1 cellular context compared by ENCODE assay signal in genomic region chr1:19315378-19316206, GRCh38.
A peak's percentile ranks its signal among the peaks of the same experiment; 100 is the strongest.
TF ChIP-seq lines count a peak whose summit lies in the region.

No MANE protein-coding gene starts in this region.

TF ChIP-seq in GM12878, 131 proteins besides CTCF, POLR2A, EP300 and RAD21 (continues in another document):
- peak; percentile 44 for TF ChIP-seq SKIL (IDR thresholded peaks at IDR 0.05; ENCODE audit: low read depth, poor library complexity, severe bottlenecking)
- TF ChIP-seq IRF3 (IDR thresholded peaks at IDR 0.05) = no peak
- peak; percentile 77 for TF ChIP-seq BCL11A (IDR thresholded peaks at IDR 0.05; ENCODE audit: low read depth, low read length)
- 0 out of 2 replicates have a peak, but pooled peaks have one; percentile 21 for TF ChIP-seq NKRF (conservative IDR thresholded peaks at IDR 0.05)
- peak; percentile 98 for TF ChIP-seq RUNX3 (IDR thresholded peaks at IDR 0.05; ENCODE audit: low read length)
- no peak for TF ChIP-seq RAD51 (IDR thresholded peaks at IDR 0.05)
- no peak for TF ChIP-seq ATF3 (IDR thresholded peaks at IDR 0.05; ENCODE audit: borderline replicate concordance, extremely low read depth, low read depth, low read length)
- TF ChIP-seq CBX5 (IDR thresholded peaks at IDR 0.05; ENCODE audit: low read depth) = 0 out of 2 replicates have a peak, but pooled peaks have one; percentile 21
- TF ChIP-seq PKNOX1 (IDR thresholded peaks at IDR 0.05) = 0 out of 2 replicates have a peak, but pooled peaks have one; percentile 13
- peak; percentile 97 for TF ChIP-seq SPI1 (IDR thresholded peaks at IDR 0.05; ENCODE audit: borderline replicate concordance, insufficient read depth, low read depth, low read length)
- TF ChIP-seq POLR2AphosphoS5 (IDR thresholded peaks at IDR 0.05; ENCODE audit: low read length) = no peak
- peak; percentile 58 for TF ChIP-seq PBX3 (IDR thresholded peaks at IDR 0.05; ENCODE audit: insufficient replicate concordance, low read depth, low read length)
- no peak for TF ChIP-seq ZSCAN29 (IDR thresholded peaks at IDR 0.05)
- peak; percentile 92 to 93 for TF ChIP-seq IKZF2 (IDR thresholded peaks at IDR 0.05)
- peak; percentile 80 for TF ChIP-seq DPF2 (IDR thresholded peaks at IDR 0.05)
- TF ChIP-seq SRF (IDR thresholded peaks at IDR 0.05; ENCODE audit: low read depth in 2 of 2, low read length in 2 of 2) = peak in 1 of 2 experiments; percentile 63; a peak in 2 of 4 replicates
- TF ChIP-seq MLLT1 (IDR thresholded peaks at IDR 0.05) = 0 out of 2 replicates have a peak, but pooled peaks have one; percentile 21
- TF ChIP-seq ZNF207 (IDR thresholded peaks at IDR 0.05; ENCODE audit: borderline replicate concordance) = no peak
- TF ChIP-seq CBFB (IDR thresholded peaks at IDR 0.05; ENCODE audit: low read depth) = peak; percentile 77; the same call in 1 of the 2 replicates
- TF ChIP-seq FOXM1 (IDR thresholded peaks at IDR 0.05; ENCODE audit: low read depth, low read length) = peak; percentile 36; the same call in 1 of the 2 replicates
- peak; percentile 63; the same call in 1 of the 2 replicates for TF ChIP-seq CREM (IDR thresholded peaks at IDR 0.05; ENCODE audit: low read depth)
- no peak for TF ChIP-seq JUND (IDR thresholded peaks at IDR 0.05; ENCODE audit: low read depth, low read length)
- TF ChIP-seq EGR1 (IDR thresholded peaks at IDR 0.05; ENCODE audit: borderline replicate concordance in 1 of 2, low read depth in 2 of 2, low read length in 2 of 2) = peak in 1 of 2 experiments; percentile 42; a peak in 1 of 3 replicates
- TF ChIP-seq NFIC (IDR thresholded peaks at IDR 0.05; ENCODE audit: low read depth, low read length) = peak; percentile 79
- TF ChIP-seq LARP7 (IDR thresholded peaks at IDR 0.05) = 0 out of 2 replicates have a peak, but pooled peaks have one; percentile 6
- TF ChIP-seq STAT3 (IDR thresholded peaks at IDR 0.05; ENCODE audit: low read depth, low read length) = no peak
- peak; percentile 50 for TF ChIP-seq BCL3 (IDR thresholded peaks at IDR 0.05; ENCODE audit: borderline replicate concordance, insufficient read depth, low read depth, low read length, poor library complexity, severe bottlenecking)
- no peak for TF ChIP-seq PAX8 (IDR thresholded peaks at IDR 0.05)
- peak; percentile 93 for TF ChIP-seq TCF12 (IDR thresholded peaks at IDR 0.05; ENCODE audit: low read depth, low read length)
- no peak for TF ChIP-seq PRDM15 (CRISPR knock-in tag; IDR thresholded peaks at IDR 0.05)
- peak; percentile 77 for TF ChIP-seq RELB (IDR thresholded peaks at IDR 0.05; ENCODE audit: low read depth)
- TF ChIP-seq CREB1 (IDR thresholded peaks at IDR 0.05; ENCODE audit: low read depth) = 0 out of 2 replicates have a peak, but pooled peaks have one; percentile 44
- 0 out of 2 replicates have a peak, but pooled peaks have one; percentile 37 for TF ChIP-seq TAF1 (IDR thresholded peaks at IDR 0.05; ENCODE audit: borderline replicate concordance, low read depth, low read length)
- TF ChIP-seq CHD1 (IDR thresholded peaks at IDR 0.05; ENCODE audit: low read depth, low read length) = no peak
- peak; percentile 73 for TF ChIP-seq ZZZ3 (IDR thresholded peaks at IDR 0.05; ENCODE audit: control insufficient read depth, insufficient read length, low read depth)
- TF ChIP-seq ZNF217 (IDR thresholded peaks at IDR 0.05) = no peak
- peak; percentile 93 for TF ChIP-seq TCF3 (IDR thresholded peaks at IDR 0.05; ENCODE audit: borderline replicate concordance, insufficient read depth, low read depth, low read length)
- 0 out of 2 replicates have a peak, but pooled peaks have one; percentile 65 for TF ChIP-seq RCOR1 (conservative IDR thresholded peaks at IDR 0.05; ENCODE audit: low read depth, low read length)
- TF ChIP-seq KAT2A (conservative IDR thresholded peaks at IDR 0.05; ENCODE audit: control insufficient read depth, low read depth, low read length) = no peak
- peak; percentile 97 for TF ChIP-seq IKZF1 (conservative IDR thresholded peaks at IDR 0.05)
